ENCODE assay signal across 8 cellular contexts in the genomic region with DNA sequence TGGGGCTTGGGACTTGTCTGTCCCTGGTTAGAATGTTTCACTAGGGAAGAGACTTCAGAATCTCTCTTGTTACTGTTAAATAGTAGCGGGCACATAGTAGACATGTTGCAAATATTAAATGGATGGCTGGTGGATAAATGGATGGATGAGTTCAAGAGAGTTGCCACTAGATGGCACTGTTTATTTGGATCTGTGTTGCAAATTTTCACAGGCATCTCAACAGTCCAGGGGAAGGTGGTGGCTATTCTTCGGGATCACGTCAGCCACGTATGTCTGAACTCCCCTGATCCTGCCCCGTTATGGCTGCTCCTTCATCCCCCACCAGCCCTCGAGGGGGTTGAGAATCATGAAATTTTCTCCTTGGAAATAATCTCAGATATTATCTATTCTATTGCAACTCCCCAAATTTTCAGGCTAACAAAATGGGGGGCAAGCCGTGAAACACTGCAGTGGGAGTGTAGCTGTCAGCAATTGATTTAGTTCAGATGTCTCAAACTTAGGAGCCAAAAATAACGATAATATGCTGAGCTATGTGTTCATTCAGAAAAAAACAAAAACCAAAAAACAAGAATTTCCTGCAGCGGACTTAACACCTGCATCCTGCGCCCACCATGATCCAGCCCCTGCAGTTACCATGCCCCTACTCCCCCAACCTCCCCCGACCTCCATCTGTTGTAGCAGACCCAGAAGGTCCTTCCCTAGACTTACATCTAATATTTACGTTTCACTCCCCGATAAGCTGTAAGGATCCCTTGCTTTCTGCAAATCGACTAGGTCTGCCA. TPM values are rescaled to one million over a fixed set of nuclear protein-coding genes. Genes with fewer than 3 reads are reported as not detected.
A peak's percentile ranks its signal among the peaks of the same experiment; 100 is the strongest.
DNase-seq lines count a peak whose midpoint lies in the region; ATAC-seq and TF ChIP-seq lines count a peak whose summit lies in the region.

No MANE protein-coding gene starts in this region.

- H3K9me3 ChIP-seq in CD8-positive, alpha-beta T cell (ENCODE audit: low read length) = no peaks in the 10 kb centered on the region

- H3K4me1 Mint-ChIP-seq in CD8-positive, alpha-beta T cell (ENCODE audit: low read depth) = peaks cover 12% of the 10 kb centered on the region
- peaks cover 12 to 34% (median 18%) of the 10 kb centered on the region in 3 donors for H3K4me1 Mint-ChIP-seq in T-cell
- H3K4me1 Mint-ChIP-seq in effector memory CD8-positive, alpha-beta T cell (ENCODE audit: low read depth in 2 of 2) = peaks cover 4 to 5% of the 10 kb centered on the region in 2 donors

- POLR2A ChIA-PET in CD8-positive, alpha-beta T cell (lab: Charles Lee) = interaction anchor here (0.7 to 1.4 kb wide), 3 partner anchors 28 to 378 kb away, joined by 3 to 4 read pairs (median 3); no protein-coding TSS in a partner anchor
- POLR2A ChIA-PET in T-cell (lab: Charles Lee) = interaction anchor here in 1 of 2 donors (0.5 kb wide), 1 partner anchor 107 kb away, joined by 9 read pairs; no protein-coding TSS in a partner anchor

- CTCF ChIA-PET in CD8-positive, alpha-beta T cell (lab: Charles Lee) = interaction anchor here (0.6 to 19.1 kb wide), 38 partner anchors 9 to 653 kb away, joined by 3 to 384 read pairs (median 5); a partner anchor contains a TSS
- CTCF ChIA-PET in T-cell (lab: Charles Lee) = interaction anchor here (0.5 to 3.7 kb wide), 36 partner anchors 9 to 824 kb away, joined by 3 to 23 read pairs (median 4); no protein-coding TSS in a partner anchor

- no peaks in the 10 kb centered on the region for H3K36me3 Mint-ChIP-seq in CD8-positive, alpha-beta T cell
- no peaks in the 10 kb centered on the region for H3K36me3 Mint-ChIP-seq in T-cell
- H3K36me3 Mint-ChIP-seq in effector memory CD8-positive, alpha-beta T cell (ENCODE audit: insufficient read depth) = no peaks in the 10 kb centered on the region

- H3K4me3 ChIP-seq in CD8-positive, alpha-beta T cell (ENCODE audit: low read depth, low read length) = no peak overlapping the region

- H3K27ac ChIP-seq in CD8-positive, alpha-beta T cell (ENCODE audit: low read depth, low read length) = no peak overlapping the region

- no peak overlapping the region for H3K27ac Mint-ChIP-seq in CD8-positive, alpha-beta T cell
- H3K27ac Mint-ChIP-seq in T-cell = no peak overlapping the region
- H3K27ac Mint-ChIP-seq in effector memory CD8-positive, alpha-beta T cell = no peak overlapping the region

- intact Hi-C loops in CD8-positive, alpha-beta T cell (cut with DNase I, micrococcal nuclease) = loop anchor here (1.0 to 5.0 kb wide), 10 partner anchors 34 to 654 kb away; a partner anchor contains a TSS

- peak in 1 of 7 experiments; percentile 34 for DNase-seq in CD8-positive, alpha-beta T cell
- DNase-seq in NCI-H146 (lab: John Stamatoyannopoulos, UW) (peak; percentile 83), T-cell (peak in 10 of 34 experiments; percentile 10 to 48 (median 23)), midbrain (lab: John Stamatoyannopoulos, UW) (peak; percentile 79), cerebellar nuclear complex (lab: John Stamatoyannopoulos, UW) (no peak)
- peak; percentile 29 to 44 (median 32) for DNase-seq in effector memory CD8-positive, alpha-beta T cell

- ATAC-seq in CD8-positive, alpha-beta T cell = peak; percentile 89
- ATAC-seq in GM18520 (IDR thresholded peaks at IDR 0.05; ENCODE audit: unreplicated experiment) = peak; percentile 91
- peak; percentile 65 for ATAC-seq in HG02970 (IDR thresholded peaks at IDR 0.05; ENCODE audit: low FRiP score, unreplicated experiment)
- peak; percentile 76 to 87 (median 81) for ATAC-seq in T-cell (replicated peaks in 1 of 4)
- peak; percentile 95 for ATAC-seq in effector memory CD8-positive, alpha-beta T cell (replicated peaks)

- H3K4me3 Mint-ChIP-seq in CD8-positive, alpha-beta T cell = peak overlapping the region; percentile 35
- peak overlapping the region in 1 of 3 donors; percentile 55 for H3K4me3 Mint-ChIP-seq in T-cell
- H3K4me3 Mint-ChIP-seq in effector memory CD8-positive, alpha-beta T cell = no peak overlapping the region

- H3K27me3 ChIP-seq in CD8-positive, alpha-beta T cell (ENCODE audit: insufficient read depth, low read length) = no peaks in the 10 kb centered on the region

- TF ChIP-seq CTCF in CD8-positive, alpha-beta T cell (IDR thresholded peaks at IDR 0.05) = peak; percentile 80

- no peaks in the 10 kb centered on the region for H3K4me1 ChIP-seq in CD8-positive, alpha-beta T cell (ENCODE audit: insufficient read depth, low read length)

- no peaks in the 10 kb centered on the region for H3K27me3 Mint-ChIP-seq in CD8-positive, alpha-beta T cell (ENCODE audit: low read depth)
- no peaks in the 10 kb centered on the region for H3K27me3 Mint-ChIP-seq in T-cell
- H3K27me3 Mint-ChIP-seq in effector memory CD8-positive, alpha-beta T cell = no peaks in the 10 kb centered on the region

- H3K36me3 ChIP-seq in CD8-positive, alpha-beta T cell (ENCODE audit: insufficient read depth, low read length) = no peaks in the 10 kb centered on the region

- H3K9me3 Mint-ChIP-seq in CD8-positive, alpha-beta T cell = no peaks in the 10 kb centered on the region
- no peaks in the 10 kb centered on the region for H3K9me3 Mint-ChIP-seq in T-cell
- no peaks in the 10 kb centered on the region for H3K9me3 Mint-ChIP-seq in effector memory CD8-positive, alpha-beta T cell

RNA-seq across cellular contexts. Expression of a gene that starts 29.1 kb away (rescaled TPM):
- total RNA-seq in CD8-positive, alpha-beta T cell = 10 to 100 TPM; 88.0 to 90.4 TPM
- total RNA-seq in T-cell = 100 to 1,000 TPM in 2 of 5 donors, 10 to 100 TPM in 3; 82.6 to 114 (median 96.0) TPM

RNA-seq across cellular contexts. Expression of a gene that starts 58.9 kb away (rescaled TPM):
- total RNA-seq in CD8-positive, alpha-beta T cell = 100 to 1,000 TPM; 161 to 178 TPM
- 100 to 1,000 TPM in 1 of 5 donors, 10 to 100 TPM in 4; 53.3 to 100 (median 60.8) TPM for total RNA-seq in T-cell

Comparison
In these comparisons a context has a peak if more than half of its experiments do, and no peak if none do; other contexts are left out.
1. DNase-seq: peak in NCI-H146 (single experiment), effector memory CD8-positive, alpha-beta T cell (3 of 3) and midbrain (single experiment); none in cerebellar nuclear complex (0 of 2).
2. Peak in every context shown above with its lines, with median percentiles within 50 percentile points of each other: ATAC-seq.